ENCODE assay signal across 9 cellular contexts in genomic region chr17:83192161-83192788, GRCh38.
DNase-seq lines count a peak whose midpoint lies in the region; ATAC-seq and TF ChIP-seq lines count a peak whose summit lies in the region.
"Had no signal": no experiment of that assay in that cellular context is flagged by ENCODE, and none has a peak within 500 bp of the region (broad histone marks: within the 10 kb centered on the region; RNA-seq: fewer than 3 reads in every experiment).

No MANE protein-coding gene starts in this region.

- H3K4me1 ChIP-seq in heart left ventricle (peaks cover 0 to 52% (median 25%) of the 10 kb centered on the region in 12 donors), skeletal muscle satellite cell (ENCODE audit: control insufficient read depth, insufficient read depth, low read length) (peaks cover 74% of the 10 kb centered on the region)

- peaks cover 5% of the 10 kb centered on the region for H3K9me3 Mint-ChIP-seq in activated CD4-positive, alpha-beta memory T cell treated with anti-CD3 and anti-CD28 coated beads for 36 hours

- H3K36me3 ChIP-seq in heart left ventricle (no peaks in the 10 kb centered on the region), skeletal muscle satellite cell (ENCODE audit: insufficient read depth, low read length) (no peaks in the 10 kb centered on the region)

- no peak overlapping the region for H3K27ac ChIP-seq in heart left ventricle

- H3K4me3 ChIP-seq in heart left ventricle, result no peak overlapping the region
- no peak overlapping the region for H3K4me3 ChIP-seq in skeletal muscle satellite cell (ENCODE audit: low read length)

- peaks cover 18% of the 10 kb centered on the region for H3K4me1 Mint-ChIP-seq in activated CD4-positive, alpha-beta memory T cell treated with anti-CD3 and anti-CD28 coated beads for 36 hours (ENCODE audit: low read depth)

- 63 to 86% (median 77%) methylated on average over 7 to 13 of the region's 13 CpGs for WGBS in heart left ventricle, 4 donors

- H3K27me3 ChIP-seq in heart left ventricle (no peaks in the 10 kb centered on the region), skeletal muscle satellite cell (ENCODE audit: control insufficient read depth, insufficient read depth, low read length) (no peaks in the 10 kb centered on the region)

- no peak overlapping the region for H3K4me3 Mint-ChIP-seq in activated CD4-positive, alpha-beta memory T cell treated with anti-CD3 and anti-CD28 coated beads for 36 hours

- H3K9me3 ChIP-seq in heart left ventricle (peaks cover 0 to 10% (median 3%) of the 10 kb centered on the region in 12 donors), skeletal muscle satellite cell (replicated peaks; ENCODE audit: low read length) (no peaks in the 10 kb centered on the region)

- CTCF ChIA-PET in activated CD4-positive, alpha-beta memory T cell treated with anti-CD3 and anti-CD28 coated beads for 36 hours (lab: Charles Lee), result no interaction called here

- H3K27ac Mint-ChIP-seq in activated CD4-positive, alpha-beta memory T cell treated with anti-CD3 and anti-CD28 coated beads for 36 hours, result no peak overlapping the region

- peak overlapping the region; percentile 43 for H3K4me2 ChIP-seq in skeletal muscle satellite cell (ENCODE audit: low read length)

- H3K36me3 Mint-ChIP-seq in activated CD4-positive, alpha-beta memory T cell treated with anti-CD3 and anti-CD28 coated beads for 36 hours, result no peaks in the 10 kb centered on the region

- TF ChIP-seq POLR2A in heart left ventricle (IDR thresholded peaks at IDR 0.05), result no peak

- intact Hi-C loops in activated CD4-positive, alpha-beta memory T cell treated with anti-CD3 and anti-CD28 coated beads for 36 hours (cut with micrococcal nuclease), result no loop called here
- intact Hi-C loops in heart left ventricle (cut with DNase I), result no loop called here

- DNase-seq in EL, result peak; percentile 52
- DNase-seq in activated CD4-positive, alpha-beta memory T cell treated with anti-CD3 and anti-CD28 coated beads for 36 hours, result peak; percentile 7
- DNase-seq in heart left ventricle, result peak in 4 of 5 donors; percentile 4 to 52 (median 24)
- DNase-seq in NCI-H2029 treated with DMSO at 0.1 percent for 48 hours (lab: John Stamatoyannopoulos, UW), result no peak
- no peak for DNase-seq in NCI-H1694 (lab: John Stamatoyannopoulos, UW)
- DNase-seq in NCI-H1436 treated with DMSO at 0.1 percent for 48 hours (lab: John Stamatoyannopoulos, UW), result no peak
- DNase-seq: NCI-H2171 had no signal

- TF ChIP-seq CTCF in heart left ventricle (IDR thresholded peaks at IDR 0.05), result no peak

- H3K9ac ChIP-seq in skeletal muscle satellite cell (ENCODE audit: low read depth, low read length), result peak overlapping the region; percentile 54

- ATAC-seq in heart left ventricle (peak in 2 of 4 donors; percentile 10 to 19), GM18519 (IDR thresholded peaks at IDR 0.05; ENCODE audit: low FRiP score, unreplicated experiment) (no peak)

- H3K27me3 Mint-ChIP-seq in activated CD4-positive, alpha-beta memory T cell treated with anti-CD3 and anti-CD28 coated beads for 36 hours, result no peaks in the 10 kb centered on the region

- POLR2A ChIA-PET in activated CD4-positive, alpha-beta memory T cell treated with anti-CD3 and anti-CD28 coated beads for 36 hours (lab: Charles Lee), result no interaction called here

Comparison
In these comparisons a context has a peak if more than half of its experiments do, and no peak if none do; other contexts are left out.
1. DNase-seq: peak in EL (single experiment), activated CD4-positive, alpha-beta memory T cell treated with anti-CD3 and anti-CD28 coated beads for 36 hours (single experiment) and heart left ventricle (4 of 5); none in NCI-H2029 treated with DMSO at 0.1 percent for 48 hours (single experiment), NCI-H1694 (single experiment) and NCI-H1436 treated with DMSO at 0.1 percent for 48 hours (single experiment).